12 cellular contexts compared by ENCODE assay signal in genomic region chr17:62718420-62718819, GRCh38.
DNase-seq lines count a peak whose midpoint lies in the region; ATAC-seq, FAIRE-seq and TF ChIP-seq lines count a peak whose summit lies in the region.
"Had no signal": no experiment of that assay in that cellular context is flagged by ENCODE, and none has a peak within 500 bp of the region (broad histone marks: within the 10 kb centered on the region; RNA-seq: fewer than 3 reads in every experiment).

No MANE protein-coding gene starts in this region.

- H3K23ac ChIP-seq in mesendoderm (ENCODE audit: low read length): no peak overlapping the region

- peaks cover 12 to 72% (median 63%) of the 10 kb centered on the region in 10 experiments for H3K4me1 ChIP-seq in BLaER1 treated with 17β-estradiol and CSF1 and Interleukin-3, amounts not matched to agents 10 nM and 100 nM
- H3K4me1 ChIP-seq in keratinocyte (ENCODE audit: control insufficient read depth, extremely low read depth, insufficient read depth, low read length): peaks cover 31% of the 10 kb centered on the region
- no peaks in the 10 kb centered on the region for H3K4me1 ChIP-seq in mesendoderm (ENCODE audit: control insufficient read depth, low read depth, low read length)

- no peak overlapping the region for H4K8ac ChIP-seq in mesendoderm (ENCODE audit: low read depth, low read length)

- no peaks in the 10 kb centered on the region for H3K4me1 Mint-ChIP-seq in activated T-helper 1 cell treated with anti-CD3 and anti-CD28 coated beads, Interleukin-12 subunit alpha, Interleukin-12 subunit beta, Interleukin-2, Interleukin-4 antibody, amounts not matched to agents 30 ng/mL and 10 ng/mL and 1 ng/mL, durations not matched to agents 14 hours and 24 hours and 36 hours (ENCODE audit: low read depth)

- peaks cover 0 to 9% (median 0%) of the 10 kb centered on the region in 11 experiments; a peak in 1 of 22 replicates for H3K27me3 ChIP-seq in BLaER1 treated with 17β-estradiol and CSF1 and Interleukin-3, amounts not matched to agents 10 nM and 100 nM
- H3K27me3 ChIP-seq in keratinocyte (ENCODE audit: control insufficient read depth, extremely low read depth, insufficient read depth, low read length) (no peaks in the 10 kb centered on the region), mesendoderm (ENCODE audit: insufficient read depth, low read length, poor library complexity) (no peaks in the 10 kb centered on the region)

- H3K27me3 Mint-ChIP-seq in activated T-helper 1 cell treated with anti-CD3 and anti-CD28 coated beads, Interleukin-12 subunit alpha, Interleukin-12 subunit beta, Interleukin-2, Interleukin-4 antibody, amounts not matched to agents 30 ng/mL and 10 ng/mL and 1 ng/mL, durations not matched to agents 14 hours and 24 hours and 36 hours (ENCODE audit: insufficient read depth): peaks cover 57% of the 10 kb centered on the region
- H3K27me3 Mint-ChIP-seq: activated naive CD8-positive, alpha-beta T cell had no signal

- H4K20me1 ChIP-seq in BLaER1 treated with 17β-estradiol and CSF1 and Interleukin-3, amounts not matched to agents 10 nM and 100 nM: no peaks in the 10 kb centered on the region
- H4K20me1 ChIP-seq in keratinocyte (ENCODE audit: control insufficient read depth, extremely low read depth, insufficient read depth, low read length): no peaks in the 10 kb centered on the region

- H3K27ac Mint-ChIP-seq in activated T-helper 1 cell treated with anti-CD3 and anti-CD28 coated beads, Interleukin-12 subunit alpha, Interleukin-12 subunit beta, Interleukin-2, Interleukin-4 antibody, amounts not matched to agents 30 ng/mL and 10 ng/mL and 1 ng/mL, durations not matched to agents 14 hours and 24 hours and 36 hours: no peak overlapping the region
- H3K27ac Mint-ChIP-seq: activated naive CD8-positive, alpha-beta T cell had no signal

- H3K4ac ChIP-seq in mesendoderm (ENCODE audit: low read depth, low read length): no peak overlapping the region

- H3K36me3 Mint-ChIP-seq in activated T-helper 1 cell treated with anti-CD3 and anti-CD28 coated beads, Interleukin-12 subunit alpha, Interleukin-12 subunit beta, Interleukin-2, Interleukin-4 antibody, amounts not matched to agents 30 ng/mL and 10 ng/mL and 1 ng/mL, durations not matched to agents 14 hours and 24 hours and 36 hours (ENCODE audit: low read depth): no peaks in the 10 kb centered on the region

- H3K9me3 ChIP-seq in BLaER1 treated with 17β-estradiol and CSF1 and Interleukin-3, amounts not matched to agents 10 nM and 100 nM (replicated peaks in 1 of 11): peaks cover 0 to 13% (median 8%) of the 10 kb centered on the region in 11 experiments; a peak in 12 of 22 replicates
- no peaks in the 10 kb centered on the region for H3K9me3 ChIP-seq in keratinocyte (ENCODE audit: control insufficient read depth, low read depth, low read length)

- peak overlapping the region in 9 of 11 experiments; percentile 61 to 81 (median 76); a peak in 17 of 22 replicates for H3K4me2 ChIP-seq in BLaER1 treated with 17β-estradiol and CSF1 and Interleukin-3, amounts not matched to agents 10 nM and 100 nM
- H3K4me2 ChIP-seq in keratinocyte (ENCODE audit: control insufficient read depth, extremely low read depth, insufficient read depth, low read depth, low read length): peak overlapping the region; percentile 54
- no peak overlapping the region for H3K4me2 ChIP-seq in mesendoderm (ENCODE audit: low read length)

- TF ChIP-seq CTCF in keratinocyte (optimal IDR thresholded peaks at IDR 0.05 in 1 of 3, IDR thresholded peaks at IDR 0.05 in 1 of 3, conservative IDR thresholded peaks at IDR 0.05 in 1 of 3; ENCODE audit: extremely low read depth in 1 of 3, insufficient read depth in 2 of 3, low read length in 3 of 3): no peak

- no peak overlapping the region for H2BK15ac ChIP-seq in mesendoderm (replicated peaks; ENCODE audit: low read depth)

- DNase-seq in EL (peak; percentile 81), keratinocyte (ENCODE audit: low read depth, low spot score) (no peak), mesendoderm (no peak), SKM-1 (lab: John Stamatoyannopoulos, UW; ENCODE audit: unreplicated experiment) (no peak)
- peak; percentile 49 to 59 for DNase-seq in activated T-cell treated with anti-CD3 and anti-CD28 coated beads, Interleukin-2, amount 50 U/mL, for 48 hours
- no peak for DNase-seq in activated T-helper 1 cell treated with anti-CD3 and anti-CD28 coated beads, Interleukin-12 subunit alpha, Interleukin-12 subunit beta, Interleukin-2, Interleukin-4 antibody, amounts not matched to agents 30 ng/mL and 10 ng/mL and 1 ng/mL, durations not matched to agents 14 hours and 24 hours and 36 hours (ENCODE audit: low spot score)
- DNase-seq: dermis blood vessel endothelial cell, posterior cingulate gyrus had no signal

- no peak overlapping the region for H3K56ac ChIP-seq in mesendoderm (ENCODE audit: low read length)

- no peak for ATAC-seq in HG03520 (IDR thresholded peaks at IDR 0.05; ENCODE audit: unreplicated experiment)

- H3K4me3 Mint-ChIP-seq in activated T-helper 1 cell treated with anti-CD3 and anti-CD28 coated beads, Interleukin-12 subunit alpha, Interleukin-12 subunit beta, Interleukin-2, Interleukin-4 antibody, amounts not matched to agents 30 ng/mL and 10 ng/mL and 1 ng/mL, durations not matched to agents 14 hours and 24 hours and 36 hours: no peak overlapping the region
- H3K4me3 Mint-ChIP-seq: activated naive CD8-positive, alpha-beta T cell had no signal

- no peaks in the 10 kb centered on the region for H3K9me1 ChIP-seq in keratinocyte (ENCODE audit: control insufficient read depth, extremely low read depth, insufficient read depth, low read length)

- H2AFZ ChIP-seq in keratinocyte (ENCODE audit: control insufficient read depth, low read length): peak overlapping the region; percentile 71

- H2BK120ac ChIP-seq in mesendoderm (ENCODE audit: low read depth, low read length): no peak overlapping the region

- no peak overlapping the region for H3K18ac ChIP-seq in mesendoderm (ENCODE audit: low read length)

- no CpG with 5 or more reads among the region's 11 CpGs for WGBS in mesendoderm (ENCODE audit: extremely low coverage, insufficient coverage, low lambda C conversion rate)

- intact Hi-C loops in activated T-helper 1 cell treated with anti-CD3 and anti-CD28 coated beads, Interleukin-12 subunit alpha, Interleukin-12 subunit beta, Interleukin-2, Interleukin-4 antibody, amounts not matched to agents 30 ng/mL and 10 ng/mL and 1 ng/mL, durations not matched to agents 14 hours and 24 hours and 36 hours (cut with micrococcal nuclease): no loop called here

- no peaks in the 10 kb centered on the region for H3K79me1 ChIP-seq in mesendoderm (ENCODE audit: low read length)

- no peak overlapping the region for H2AK5ac ChIP-seq in mesendoderm (ENCODE audit: low read length)

- FAIRE-seq in keratinocyte (lab: Jason Lieb, UNC): peak; percentile 77

- H3K79me2 ChIP-seq in keratinocyte (ENCODE audit: control insufficient read depth, insufficient read depth, low read length): no peaks in the 10 kb centered on the region
- no peaks in the 10 kb centered on the region for H3K79me2 ChIP-seq in mesendoderm (ENCODE audit: control insufficient read depth, insufficient read depth, low read length)

- no peaks in the 10 kb centered on the region for H3K36me3 ChIP-seq in BLaER1 treated with 17β-estradiol and CSF1 and Interleukin-3, amounts not matched to agents 10 nM and 100 nM
- no peaks in the 10 kb centered on the region for H3K36me3 ChIP-seq in keratinocyte (ENCODE audit: control insufficient read depth in 2 of 2, extremely low read depth in 1 of 2, insufficient read depth in 2 of 2, low read length in 2 of 2)
- no peaks in the 10 kb centered on the region for H3K36me3 ChIP-seq in mesendoderm (ENCODE audit: control insufficient read depth, insufficient read depth, low read length)

- no peak overlapping the region for H4K5ac ChIP-seq in mesendoderm (ENCODE audit: low read length)

- dilution Hi-C loops in keratinocyte (cut with MboI; ENCODE audit: extremely low pct_ligation_motif_present, low sequenced_read_pairs): no loop called here

- H3K4me3 ChIP-seq in BLaER1 treated with 17β-estradiol and CSF1 and Interleukin-3, amounts not matched to agents 10 nM and 100 nM: no peak overlapping the region
- H3K4me3 ChIP-seq in keratinocyte (ENCODE audit: control insufficient read depth in 2 of 3, extremely low read depth in 1 of 3, insufficient read depth in 2 of 3, low read depth in 1 of 3, low read length in 3 of 3) (no peak overlapping the region), mesendoderm (ENCODE audit: low read length) (no peak overlapping the region)

- H3K27ac ChIP-seq in BLaER1 treated with 17β-estradiol and CSF1 and Interleukin-3, amounts not matched to agents 10 nM and 100 nM: no peak overlapping the region
- H3K27ac ChIP-seq in keratinocyte (ENCODE audit: control insufficient read depth, insufficient read depth, low read length) (no peak overlapping the region), mesendoderm (ENCODE audit: low read depth, low read length) (no peak overlapping the region)
- H3K27ac ChIP-seq: HL-60 had no signal

- no peak overlapping the region for H2BK5ac ChIP-seq in mesendoderm (ENCODE audit: low read length)

- no peak overlapping the region for H3K9ac ChIP-seq in BLaER1 treated with 17β-estradiol and CSF1 and Interleukin-3, amounts not matched to agents 10 nM and 100 nM
- H3K9ac ChIP-seq in keratinocyte (ENCODE audit: control insufficient read depth, extremely low read depth, insufficient read depth, low read length) (no peak overlapping the region), mesendoderm (ENCODE audit: low read length) (no peak overlapping the region)

- H3K9me3 Mint-ChIP-seq in activated T-helper 1 cell treated with anti-CD3 and anti-CD28 coated beads, Interleukin-12 subunit alpha, Interleukin-12 subunit beta, Interleukin-2, Interleukin-4 antibody, amounts not matched to agents 30 ng/mL and 10 ng/mL and 1 ng/mL, durations not matched to agents 14 hours and 24 hours and 36 hours: no peaks in the 10 kb centered on the region

Comparison
In these comparisons a context has a peak if more than half of its experiments do, and no peak if none do; other contexts are left out.
1. DNase-seq: peak in EL (single experiment) and activated T-cell treated with anti-CD3 and anti-CD28 coated beads, Interleukin-2, amount 50 U/mL, for 48 hours (2 of 2); none in keratinocyte (single experiment), activated T-helper 1 cell treated with anti-CD3 and anti-CD28 coated beads, Interleukin-12 subunit alpha, Interleukin-12 subunit beta, Interleukin-2, Interleukin-4 antibody, amounts not matched to agents 30 ng/mL and 10 ng/mL and 1 ng/mL, durations not matched to agents 14 hours and 24 hours and 36 hours (single experiment), mesendoderm (single experiment) and SKM-1 (single experiment).